13 cellular contexts compared by ENCODE assay signal in genomic region chr2:101114268-101114783, GRCh38. TPM values are rescaled to one million over a fixed set of nuclear protein-coding genes. Genes with fewer than 3 reads are reported as not detected.
DNase-seq lines count a peak whose midpoint lies in the region; ATAC-seq and TF ChIP-seq lines count a peak whose summit lies in the region.
"Had no signal": no experiment of that assay in that cellular context is flagged by ENCODE, and none has a peak within 500 bp of the region (broad histone marks: within the 10 kb centered on the region; RNA-seq: fewer than 3 reads in every experiment).

No MANE protein-coding gene starts in this region.

- no peak for DNase-seq in left ventricle myocardium inferior
- no peak for DNase-seq in left ventricle myocardium superior
- no peak for DNase-seq in PC-9
- DNase-seq in left kidney (ENCODE audit: low read depth, low spot score), result peak; percentile 25
- no peak for DNase-seq in uterus
- DNase-seq in activated naive CD8-positive, alpha-beta T cell treated with anti-CD3 and anti-CD28 coated beads, Interleukin-2, amount 50 U/mL, for 24 hours, result no peak
- DNase-seq: activated CD4-positive, alpha-beta T cell treated with anti-CD3 and anti-CD28 coated beads for 1 hour; immature natural killer cell; NCI-H1048 had no signal

- intact Hi-C loops in left ventricle myocardium inferior (cut with micrococcal nuclease), result no loop called here
- intact Hi-C loops in left ventricle myocardium superior (cut with micrococcal nuclease), result no loop called here
- intact Hi-C loops in PC-9 (cut with micrococcal nuclease; ENCODE audit: unreplicated experiment), result no loop called here
- intact Hi-C loops in uterus (cut with DNase I; ENCODE audit: low total_unique reads), result no loop called here

- no peaks in the 10 kb centered on the region for H3K36me3 Mint-ChIP-seq in activated naive CD8-positive, alpha-beta T cell treated with anti-CD3 and anti-CD28 coated beads, Interleukin-2, amount 50 U/mL, for 24 hours (ENCODE audit: low read depth)
- H3K36me3 Mint-ChIP-seq: immature natural killer cell had no signal

- peak overlapping the region; percentile 74 for H3K4me2 ChIP-seq in PC-9

- ATAC-seq in left ventricle myocardium superior, result no peak
- ATAC-seq in GM21367 (IDR thresholded peaks at IDR 0.05; ENCODE audit: unreplicated experiment), result no peak
- no peak for ATAC-seq in GM19328 (IDR thresholded peaks at IDR 0.05; ENCODE audit: unreplicated experiment)
- ATAC-seq in activated naive CD8-positive, alpha-beta T cell treated with anti-CD3 and anti-CD28 coated beads, Interleukin-2, amount 50 U/mL, for 24 hours, result no peak

- no peaks in the 10 kb centered on the region for H4K20me1 ChIP-seq in PC-9 (ENCODE audit: insufficient read depth)

- H3K27me3 ChIP-seq in left ventricle myocardium inferior (ENCODE audit: low read depth) (no peaks in the 10 kb centered on the region), PC-9 (ENCODE audit: insufficient read depth, low read depth) (no peaks in the 10 kb centered on the region), uterus (no peaks in the 10 kb centered on the region)
- H3K27me3 ChIP-seq: BLaER1 treated with 17β-estradiol and CSF1 and Interleukin-3, amounts not matched to agents 10 nM and 100 nM had no signal

- no peak overlapping the region for H2AFZ ChIP-seq in PC-9

- TF ChIP-seq POLR2A in uterus (IDR thresholded peaks at IDR 0.05), result no peak

- H3K36me3 ChIP-seq in left ventricle myocardium inferior (no peaks in the 10 kb centered on the region), PC-9 (ENCODE audit: low read depth) (peaks cover 13% of the 10 kb centered on the region), uterus (no peaks in the 10 kb centered on the region)

- H3K4me3 ChIP-seq in left ventricle myocardium inferior (no peak overlapping the region), PC-9 (peak overlapping the region; percentile 27; the same call in 1 of the 2 replicates), uterus (no peak overlapping the region)
- H3K4me3 ChIP-seq: BLaER1 treated with 17β-estradiol and CSF1 and Interleukin-3, amounts not matched to agents 10 nM and 100 nM had no signal

- H3K4me1 ChIP-seq in left ventricle myocardium inferior (peaks cover 99% of the 10 kb centered on the region), PC-9 (replicated peaks; ENCODE audit: insufficient read depth) (peaks cover 86% of the 10 kb centered on the region), uterus (peaks cover 28 to 32% of the 10 kb centered on the region in 2 donors)

- no TSS peak for BruUV-seq in PC-9 (replicated peaks; lab: Mats Ljungman, UMichigan)

- no peaks in the 10 kb centered on the region for H3K27me3 Mint-ChIP-seq in activated naive CD8-positive, alpha-beta T cell treated with anti-CD3 and anti-CD28 coated beads, Interleukin-2, amount 50 U/mL, for 24 hours

- no peaks in the 10 kb centered on the region for H3K9me3 ChIP-seq in left ventricle myocardium inferior (replicated peaks)
- H3K9me3 ChIP-seq in PC-9 (ENCODE audit: insufficient read depth, low read depth), result no peaks in the 10 kb centered on the region
- H3K9me3 ChIP-seq in uterus, result no peaks in the 10 kb centered on the region

- H3K9me2 ChIP-seq in PC-9 (ENCODE audit: insufficient read depth), result no peaks in the 10 kb centered on the region

- TF ChIP-seq CTCF in left ventricle myocardium inferior (IDR thresholded peaks at IDR 0.05; ENCODE audit: borderline replicate concordance) (no peak), PC-9 (conservative IDR thresholded peaks at IDR 0.05) (no peak), uterus (IDR thresholded peaks at IDR 0.05) (no peak)

- POLR2A ChIA-PET in PC-9 (lab: Charles Lee; ENCODE audit: unreplicated experiment), result interaction anchor here (0.7 kb wide), 1 partner anchor 91 kb away, joined by 13 read pairs; no protein-coding TSS in a partner anchor

- no peaks in the 10 kb centered on the region for H3K4me1 Mint-ChIP-seq in activated naive CD8-positive, alpha-beta T cell treated with anti-CD3 and anti-CD28 coated beads, Interleukin-2, amount 50 U/mL, for 24 hours

- no peak overlapping the region for H3K4me3 Mint-ChIP-seq in activated naive CD8-positive, alpha-beta T cell treated with anti-CD3 and anti-CD28 coated beads, Interleukin-2, amount 50 U/mL, for 24 hours
- H3K4me3 Mint-ChIP-seq: activated T-helper 1 cell treated with anti-CD3 and anti-CD28 coated beads, Interleukin-12 subunit alpha, Interleukin-12 subunit beta, Interleukin-2, Interleukin-4 antibody, amounts not matched to agents 30 ng/mL and 10 ng/mL and 1 ng/mL, durations not matched to agents 14 hours and 24 hours and 36 hours; immature natural killer cell had no signal

- H3K27ac Mint-ChIP-seq in activated naive CD8-positive, alpha-beta T cell treated with anti-CD3 and anti-CD28 coated beads, Interleukin-2, amount 50 U/mL, for 24 hours, result no peak overlapping the region
- H3K27ac Mint-ChIP-seq: activated T-helper 1 cell treated with anti-CD3 and anti-CD28 coated beads, Interleukin-12 subunit alpha, Interleukin-12 subunit beta, Interleukin-2, Interleukin-4 antibody, amounts not matched to agents 30 ng/mL and 10 ng/mL and 1 ng/mL, durations not matched to agents 14 hours and 24 hours and 36 hours; immature natural killer cell had no signal

- CTCF ChIA-PET in PC-9 (lab: Charles Lee), result interaction anchor here (0.7 kb wide), 1 partner anchor 91 kb away, joined by 3 read pairs; no protein-coding TSS in a partner anchor

- H3K79me2 ChIP-seq in PC-9 (ENCODE audit: low read depth), result peaks cover 87% of the 10 kb centered on the region

- no peaks in the 10 kb centered on the region for H3K9me3 Mint-ChIP-seq in activated naive CD8-positive, alpha-beta T cell treated with anti-CD3 and anti-CD28 coated beads, Interleukin-2, amount 50 U/mL, for 24 hours
- H3K9me3 Mint-ChIP-seq: activated T-helper 1 cell treated with anti-CD3 and anti-CD28 coated beads, Interleukin-12 subunit alpha, Interleukin-12 subunit beta, Interleukin-2, Interleukin-4 antibody, amounts not matched to agents 30 ng/mL and 10 ng/mL and 1 ng/mL, durations not matched to agents 14 hours and 24 hours and 36 hours; immature natural killer cell had no signal

- peaks cover 53% of the 10 kb centered on the region for H3F3A ChIP-seq in PC-9 (ENCODE audit: insufficient read depth, low read depth)

- peak overlapping the region; percentile 93 for H3K27ac ChIP-seq in left ventricle myocardium inferior (replicated peaks)
- peak overlapping the region; percentile 88 for H3K27ac ChIP-seq in PC-9
- peak overlapping the region; percentile 63 to 77 for H3K27ac ChIP-seq in uterus
- H3K27ac ChIP-seq: BLaER1 treated with 17β-estradiol and CSF1 and Interleukin-3, amounts not matched to agents 10 nM and 100 nM had no signal

RNA-seq across cellular contexts. Expression of gene TBC1D8, which starts 36.9 kb away (rescaled TPM):
- total RNA-seq in left ventricle myocardium inferior (45.0 TPM), left ventricle myocardium superior (47.8 TPM), PC-9 (2021) (25.2 and 25.3 TPM in 2 replicates), uterus (10 to 100 TPM; 16.7 to 44.0 (median 19.7) TPM)
